ENCODE assay signal across 34 cellular contexts in genomic region chr7:130302649-130303048, GRCh38. TPM values are rescaled to one million over a fixed set of nuclear protein-coding genes. Genes with fewer than 3 reads are reported as not detected.
"Had no signal": no experiment of that assay in that cellular context is flagged by ENCODE, and none has a peak within 500 bp of the region (broad histone marks: within the 10 kb centered on the region; RNA-seq: fewer than 3 reads in every experiment).

No MANE protein-coding gene starts in this region.

- H3K4me3 Mint-ChIP-seq: activated CD8-positive, alpha-beta T cell treated with anti-CD3 and anti-CD28 coated beads for 36 hours; activated naive CD8-positive, alpha-beta T cell; activated T-cell treated with anti-CD3 and anti-CD28 coated beads, Interleukin-2, amount 50 U/mL, for 4 hours; activated T-helper 17 cell treated with anti-CD3 and anti-CD28 coated beads, Interleukin-2, amount 50 U/mL, for 72 hours; T-cell; T-helper 1 cell treated with Interleukin-12 subunit alpha and Interleukin-12 subunit beta and Interleukin-4 antibody, amounts not matched to agents 30 μg/mL and 1 μg/mL, for 36 hours; T-helper 2 cell treated with Interferon-gamma antibody and Interleukin-4, amounts not matched to agents 5 μg/mL and 100 μg/mL, for 36 hours; WTC11 had no signal

- H3K27ac ChIP-seq: colonic mucosa, epithelial cell of prostate, esophagus squamous epithelium, gastroesophageal sphincter, VCaP had no signal

- H3K4me1 Mint-ChIP-seq: activated T-helper 17 cell treated with anti-CD3 and anti-CD28 coated beads, Interleukin-2, amount 50 U/mL, for 72 hours; WTC11 had no signal

- H3K9me3 Mint-ChIP-seq: activated CD8-positive, alpha-beta T cell treated with anti-CD3 and anti-CD28 coated beads for 36 hours; activated T-cell treated with anti-CD3 and anti-CD28 coated beads, Interleukin-2, amount 50 U/mL, for 4 hours; activated T-helper 17 cell treated with anti-CD3 and anti-CD28 coated beads, Interleukin-2, amount 50 U/mL, for 72 hours; T-cell; T-helper 1 cell treated with Interleukin-12 subunit alpha and Interleukin-12 subunit beta and Interleukin-4 antibody, amounts not matched to agents 30 μg/mL and 1 μg/mL, for 36 hours; T-helper 2 cell treated with Interferon-gamma antibody and Interleukin-4, amounts not matched to agents 5 μg/mL and 100 μg/mL, for 36 hours had no signal

- H3K36me3 Mint-ChIP-seq: activated naive CD8-positive, alpha-beta T cell; T-cell; WTC11 had no signal

- H3K4me3 ChIP-seq: colonic mucosa, esophagus squamous epithelium, gastroesophageal sphincter had no signal

- H3K27ac Mint-ChIP-seq: activated CD8-positive, alpha-beta T cell treated with anti-CD3 and anti-CD28 coated beads for 36 hours; activated naive CD8-positive, alpha-beta T cell; activated T-helper 17 cell treated with anti-CD3 and anti-CD28 coated beads, Interleukin-2, amount 50 U/mL, for 72 hours; T-cell; T-helper 1 cell treated with Interleukin-12 subunit alpha and Interleukin-12 subunit beta and Interleukin-4 antibody, amounts not matched to agents 30 μg/mL and 1 μg/mL, for 36 hours; T-helper 2 cell treated with Interferon-gamma antibody and Interleukin-4, amounts not matched to agents 5 μg/mL and 100 μg/mL, for 36 hours; WTC11 had no signal

- H3K27me3 Mint-ChIP-seq: activated CD8-positive, alpha-beta T cell treated with anti-CD3 and anti-CD28 coated beads for 36 hours; activated naive CD8-positive, alpha-beta T cell had no signal

- ATAC-seq: activated CD8-positive, alpha-beta T cell treated with anti-CD3 and anti-CD28 coated beads for 36 hours; activated T-cell treated with anti-CD3 and anti-CD28 coated beads, Interleukin-2, amount 50 U/mL, for 4 hours; activated T-helper 17 cell treated with anti-CD3 and anti-CD28 coated beads, Interleukin-2, amount 50 U/mL, for 72 hours; gastroesophageal sphincter; T-cell; WTC11 had no signal

- H3K36me3 ChIP-seq: colonic mucosa, esophagus squamous epithelium, gastroesophageal sphincter had no signal

- H3K4me1 ChIP-seq: colonic mucosa, gastroesophageal sphincter had no signal

- H3K27me3 ChIP-seq: colonic mucosa, esophagus squamous epithelium, gastroesophageal sphincter had no signal

- H3K9me3 ChIP-seq: colonic mucosa, esophagus squamous epithelium, gastroesophageal sphincter had no signal

- DNase-seq: activated CD4-positive, alpha-beta T cell treated with anti-CD3 and anti-CD28 coated beads for 1 hour; activated CD4-positive, alpha-beta T cell treated with anti-CD3 and anti-CD28 coated beads for 48 hours; activated CD4-positive, alpha-beta T cell treated with anti-CD3 and anti-CD28 coated beads, Interleukin-2, amount 50 U/mL, for 1 hour; activated CD4-positive, alpha-beta T cell treated with anti-CD3 and anti-CD28 coated beads, Interleukin-2, amount 50 U/mL, for 48 hours; activated CD8-positive, alpha-beta memory T cell treated with anti-CD3 and anti-CD28 coated beads for 24 hours; activated CD8-positive, alpha-beta T cell treated with anti-CD3 and anti-CD28 coated beads for 36 hours; activated effector memory CD4-positive, alpha-beta T cell treated with Interleukin-2 at 50 U/mL for 16 hours; activated gamma-delta T cell treated with Interleukin-2 at 50 U/mL for 16 hours; activated naive CD4-positive, alpha-beta T cell treated with anti-CD3 and anti-CD28 coated beads, Interleukin-2, amount 50 U/mL, for 16 hours; activated naive CD4-positive, alpha-beta T cell treated with Interleukin-2 at 50 U/mL for 16 hours; activated T-cell treated with anti-CD3 and anti-CD28 coated beads, Interleukin-2, amount 50 U/mL, for 4 hours; amniotic stem cell; anterior cingulate cortex; caudate nucleus; colonic mucosa; effector CD8-positive, alpha-beta T cell; esophagus squamous epithelium; foreskin melanocyte; T-cell; T1000 had no signal

RNA-seq across cellular contexts. Expression of gene CPA4, which starts 9.7 kb away (rescaled TPM):
- total RNA-seq: activated CD8-positive, alpha-beta T cell treated with anti-CD3 and anti-CD28 coated beads for 36 hours; colonic mucosa; dermis microvascular lymphatic vessel endothelial cell; endothelial cell of umbilical vein; WTC11 had no signal

RNA-seq across cellular contexts. Expression of gene CPA2, which starts 36.0 kb away (rescaled TPM):
- total RNA-seq: activated CD8-positive, alpha-beta T cell treated with anti-CD3 and anti-CD28 coated beads for 36 hours; astrocyte; dermis microvascular lymphatic vessel endothelial cell; endothelial cell of umbilical vein; esophagus squamous epithelium; fibroblast of lung; fibroblast of villous mesenchyme; gastroesophageal sphincter; glomerular endothelial cell had no signal
- polyA plus RNA-seq: endothelial cell of umbilical vein had no signal

RNA-seq across cellular contexts. Expression of gene CPA5, which starts 42.0 kb away (rescaled TPM):
- total RNA-seq: astrocyte, colonic mucosa, dermis microvascular lymphatic vessel endothelial cell, endothelial cell of umbilical vein, esophagus squamous epithelium, fibroblast of lung, fibroblast of villous mesenchyme, gastroesophageal sphincter, glomerular endothelial cell, WTC11 had no signal
- polyA plus RNA-seq: endothelial cell of umbilical vein, fibroblast of lung had no signal
